ENCODE assay signal across 10 cellular contexts in the genomic region with DNA sequence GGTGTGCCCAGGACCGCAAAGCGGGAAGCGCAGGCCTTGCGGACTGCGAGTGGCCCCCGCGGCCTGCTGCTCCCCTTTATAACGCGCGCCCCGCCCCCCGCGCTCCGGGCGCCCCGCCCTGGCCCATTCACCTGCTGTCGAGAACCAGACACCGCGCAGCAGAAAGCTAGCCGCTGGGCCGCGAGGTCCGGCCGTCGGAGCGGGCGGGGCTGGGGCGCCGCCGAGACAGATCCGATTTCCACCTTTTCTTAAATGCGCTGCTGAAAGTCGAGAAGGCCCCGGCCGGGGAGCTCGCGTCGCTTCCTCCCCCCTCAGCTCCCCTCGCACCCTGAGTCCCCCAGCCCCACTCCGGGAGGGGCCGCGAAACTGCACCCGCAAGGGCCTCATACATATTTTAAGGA.
DNase-seq lines count a peak whose midpoint lies in the region; ATAC-seq and TF ChIP-seq lines count a peak whose summit lies in the region.
"Had no signal": no experiment of that assay in that cellular context is flagged by ENCODE, and none has a peak within 500 bp of the region (broad histone marks: within the 10 kb centered on the region; RNA-seq: fewer than 3 reads in every experiment).

No MANE protein-coding gene starts in this region.

- H3K27ac ChIP-seq in left ventricle myocardium inferior (replicated peaks) = no peak overlapping the region
- H3K27ac ChIP-seq in iPS-20b (ENCODE audit: low read length) = no peak overlapping the region
- H3K27ac ChIP-seq in urinary bladder (ENCODE audit: low read depth) = no peak overlapping the region
- H3K27ac ChIP-seq: vagina had no signal

- no peaks in the 10 kb centered on the region for H3K9me3 Mint-ChIP-seq in activated CD4-positive, alpha-beta memory T cell treated with anti-CD3 and anti-CD28 coated beads for 36 hours

- peak overlapping the region; percentile 62 for H3K4me3 ChIP-seq in left ventricle myocardium inferior
- peak overlapping the region; percentile 4 for H3K4me3 ChIP-seq in NT2/D1 (ENCODE audit: insufficient read length, low read depth)
- H3K4me3 ChIP-seq in iPS-20b (ENCODE audit: low read length) = peak overlapping the region; percentile 73; the same call in 1 of the 2 replicates
- H3K4me3 ChIP-seq in urinary bladder (ENCODE audit: low read depth, low read length) = peak overlapping the region; percentile 12

- no peaks in the 10 kb centered on the region for H3K36me3 Mint-ChIP-seq in activated CD4-positive, alpha-beta memory T cell treated with anti-CD3 and anti-CD28 coated beads for 36 hours

- H3K4me3 Mint-ChIP-seq in activated CD4-positive, alpha-beta memory T cell treated with anti-CD3 and anti-CD28 coated beads for 36 hours = no peak overlapping the region

- no peak overlapping the region for H3K9ac ChIP-seq in NT2/D1 (ENCODE audit: insufficient read length, low read depth)
- no peak overlapping the region for H3K9ac ChIP-seq in iPS-20b (ENCODE audit: low read depth, low read length)

- peaks cover 41% of the 10 kb centered on the region for H3K4me1 Mint-ChIP-seq in activated CD4-positive, alpha-beta memory T cell treated with anti-CD3 and anti-CD28 coated beads for 36 hours (ENCODE audit: low read depth)

- POLR2A ChIA-PET in activated CD4-positive, alpha-beta memory T cell treated with anti-CD3 and anti-CD28 coated beads for 36 hours (lab: Charles Lee) = no interaction called here

- peaks cover 75% of the 10 kb centered on the region for H3K4me1 ChIP-seq in left ventricle myocardium inferior
- H3K4me1 ChIP-seq in NT2/D1 (ENCODE audit: insufficient read depth, insufficient read length) = peaks cover 7% of the 10 kb centered on the region
- peaks cover 24% of the 10 kb centered on the region for H3K4me1 ChIP-seq in iPS-20b (ENCODE audit: insufficient read depth, low read length)
- H3K4me1 ChIP-seq in urinary bladder (ENCODE audit: insufficient read depth) = peaks cover 1% of the 10 kb centered on the region

- CTCF ChIA-PET in activated CD4-positive, alpha-beta memory T cell treated with anti-CD3 and anti-CD28 coated beads for 36 hours (lab: Charles Lee) = interaction anchor here (1.8 kb wide), 1 partner anchor 169 kb away, joined by 6 read pairs; no protein-coding TSS in a partner anchor

- DNase-seq in left ventricle myocardium inferior (no peak), Right ventricle myocardium inferior (ENCODE audit: missing footprints) (no peak), NT2/D1 (ENCODE audit: low read depth, low spot score) (no peak), GM20000 (ENCODE audit: low spot score) (no peak)
- no peak for DNase-seq in activated CD4-positive, alpha-beta memory T cell treated with anti-CD3 and anti-CD28 coated beads for 36 hours
- DNase-seq: DND-41 had no signal

- H3K27me3 ChIP-seq in left ventricle myocardium inferior (ENCODE audit: low read depth) (peaks cover 100% of the 10 kb centered on the region), NT2/D1 (ENCODE audit: insufficient read depth, insufficient read length) (peaks cover 87% of the 10 kb centered on the region), iPS-20b (ENCODE audit: insufficient read depth, low read length) (peaks cover 100% of the 10 kb centered on the region)

- intact Hi-C loops in left ventricle myocardium inferior (cut with micrococcal nuclease) = no loop called here
- intact Hi-C loops in Right ventricle myocardium inferior (cut with DNase I) = no loop called here
- intact Hi-C loops in activated CD4-positive, alpha-beta memory T cell treated with anti-CD3 and anti-CD28 coated beads for 36 hours (cut with micrococcal nuclease) = loop anchor here (5.0 kb wide), 1 partner anchor 350 kb away; a partner anchor contains a TSS

- WGBS in urinary bladder = under 1% methylated on average over 43 of the region's 43 CpGs

- H3K27ac Mint-ChIP-seq in activated CD4-positive, alpha-beta memory T cell treated with anti-CD3 and anti-CD28 coated beads for 36 hours = no peak overlapping the region

- ATAC-seq in Right ventricle myocardium inferior (no peak), GM19023 (IDR thresholded peaks at IDR 0.05; ENCODE audit: unreplicated experiment) (no peak)

- H3K9me3 ChIP-seq in left ventricle myocardium inferior (replicated peaks) (no peaks in the 10 kb centered on the region), NT2/D1 (ENCODE audit: insufficient read depth, low read length) (no peaks in the 10 kb centered on the region), iPS-20b (ENCODE audit: insufficient read depth, low read depth, low read length) (peaks cover 3% of the 10 kb centered on the region; the same call in 1 of the 2 replicates)
- H3K9me3 ChIP-seq: vagina had no signal

- H3K27me3 Mint-ChIP-seq in activated CD4-positive, alpha-beta memory T cell treated with anti-CD3 and anti-CD28 coated beads for 36 hours = peaks cover 64% of the 10 kb centered on the region

- TF ChIP-seq CTCF in left ventricle myocardium inferior (IDR thresholded peaks at IDR 0.05; ENCODE audit: borderline replicate concordance) = no peak
- no peak for TF ChIP-seq CTCF in GM20000 (IDR thresholded peaks at IDR 0.05; ENCODE audit: extremely low read depth, missing control alignments)

- no peaks in the 10 kb centered on the region for H3K36me3 ChIP-seq in left ventricle myocardium inferior
- H3K36me3 ChIP-seq in NT2/D1 (ENCODE audit: insufficient read depth, insufficient read length, low read length) = no peaks in the 10 kb centered on the region
- no peaks in the 10 kb centered on the region for H3K36me3 ChIP-seq in iPS-20b (ENCODE audit: insufficient read depth, low read depth, low read length)
- H3K36me3 ChIP-seq in urinary bladder (ENCODE audit: insufficient read depth) = no peaks in the 10 kb centered on the region
- H3K36me3 ChIP-seq: vagina had no signal

Comparison
In these comparisons a context has a peak if more than half of its experiments do, and no peak if none do; other contexts are left out.
1. H3K4me3 ChIP-seq: peak in every context shown above with its lines; median percentile 73 in iPS-20b; 62 in left ventricle myocardium inferior; 12 in urinary bladder; 4 in NT2/D1.